12 cellular contexts compared by ENCODE assay signal in genomic region chr10:93236378-93237040, GRCh38.
"Had no signal": no experiment of that assay in that cellular context is flagged by ENCODE, and none has a peak within 500 bp of the region (broad histone marks: within the 10 kb centered on the region; RNA-seq: fewer than 3 reads in every experiment).

No MANE protein-coding gene starts in this region.

- H3K27me3 ChIP-seq: breast epithelium, neural progenitor cell, ovary had no signal

- ATAC-seq: stimulated activated naive CD8-positive, alpha-beta T cell treated with anti-CD3 and anti-CD28 coated beads, Interleukin-15, amount 100 ng/mL, for 72 hours had no signal

- H3K27ac ChIP-seq: breast epithelium, neural progenitor cell, ovary, thoracic aorta had no signal

- DNase-seq: activated CD4-positive, alpha-beta T cell treated with anti-CD3 and anti-CD28 coated beads, Interleukin-2, amount 50 U/mL, for 1 hour; activated naive CD4-positive, alpha-beta T cell treated with Interleukin-2 at 50 U/mL for 16 hours; erythroblast; hippocampal formation; kidney; midbrain; naive B cell; ovary; stimulated activated naive CD8-positive, alpha-beta T cell treated with anti-CD3 and anti-CD28 coated beads, Interleukin-15, amount 100 ng/mL, for 72 hours had no signal

- H3K4me1 ChIP-seq: breast epithelium had no signal

- H2AFZ ChIP-seq: neural progenitor cell had no signal

- H3K36me3 ChIP-seq: breast epithelium, neural progenitor cell, ovary, thoracic aorta had no signal

- H3K4me3 ChIP-seq: breast epithelium, neural progenitor cell, ovary, thoracic aorta had no signal

- H3K9ac ChIP-seq: neural progenitor cell had no signal

- H3K9me3 ChIP-seq: breast epithelium, ovary, thoracic aorta had no signal

- H3K4me2 ChIP-seq: neural progenitor cell had no signal
